In genomic region chr17:64496348-64496785, GRCh38 we compare ENCODE assay signal across 8 cellular contexts. TPM values are rescaled to one million over a fixed set of nuclear protein-coding genes. Genes with fewer than 3 reads are reported as not detected.
DNase-seq lines count a peak whose midpoint lies in the region; ATAC-seq and TF ChIP-seq lines count a peak whose summit lies in the region.

No MANE protein-coding gene starts in this region.

- no peaks in the 10 kb centered on the region for H3K9me3 Mint-ChIP-seq in stimulated activated naive CD8-positive, alpha-beta T cell treated with anti-CD3 and anti-CD28 coated beads, Interleukin-15, Interleukin-2, amounts not matched to agents 100 ng/mL and 50 ng/mL, for 24 hours
- H3K9me3 Mint-ChIP-seq in activated naive CD8-positive, alpha-beta T cell treated with anti-CD3 and anti-CD28 coated beads for 36 hours, result no peaks in the 10 kb centered on the region

- DNase-seq in stimulated activated naive CD8-positive, alpha-beta T cell treated with anti-CD3 and anti-CD28 coated beads, Interleukin-15, Interleukin-2, amounts not matched to agents 100 U/mL and 50 U/mL, for 24 hours, result no peak
- DNase-seq in activated naive CD8-positive, alpha-beta T cell treated with anti-CD3 and anti-CD28 coated beads for 36 hours, result no peak
- no peak for DNase-seq in kidney epithelial cell (ENCODE audit: low read depth)

- H3K36me3 ChIP-seq in kidney epithelial cell (ENCODE audit: control insufficient read depth, insufficient read depth, low read length) (peaks cover 3% of the 10 kb centered on the region), thymus (ENCODE audit: control insufficient read depth, insufficient read depth) (peaks cover 35% of the 10 kb centered on the region)

- peaks cover 16% of the 10 kb centered on the region for H3K4me1 ChIP-seq in thymus (ENCODE audit: control insufficient read depth, insufficient read depth, low read length)

- peak overlapping the region; percentile 97 for H3K27ac Mint-ChIP-seq in stimulated activated naive CD8-positive, alpha-beta T cell treated with anti-CD3 and anti-CD28 coated beads, Interleukin-15, Interleukin-2, amounts not matched to agents 100 ng/mL and 50 ng/mL, for 24 hours
- H3K27ac Mint-ChIP-seq in activated naive CD8-positive, alpha-beta T cell treated with anti-CD3 and anti-CD28 coated beads for 36 hours, result peak overlapping the region; percentile 98

- H3K36me3 Mint-ChIP-seq in stimulated activated naive CD8-positive, alpha-beta T cell treated with anti-CD3 and anti-CD28 coated beads, Interleukin-15, Interleukin-2, amounts not matched to agents 100 ng/mL and 50 ng/mL, for 24 hours (ENCODE audit: low read depth), result peaks cover 69% of the 10 kb centered on the region
- H3K36me3 Mint-ChIP-seq in activated naive CD8-positive, alpha-beta T cell treated with anti-CD3 and anti-CD28 coated beads for 36 hours, result peaks cover 61% of the 10 kb centered on the region

- H3K27me3 Mint-ChIP-seq in stimulated activated naive CD8-positive, alpha-beta T cell treated with anti-CD3 and anti-CD28 coated beads, Interleukin-15, Interleukin-2, amounts not matched to agents 100 ng/mL and 50 ng/mL, for 24 hours, result no peaks in the 10 kb centered on the region
- no peaks in the 10 kb centered on the region for H3K27me3 Mint-ChIP-seq in activated naive CD8-positive, alpha-beta T cell treated with anti-CD3 and anti-CD28 coated beads for 36 hours

- peak overlapping the region; percentile 99 for H3K4me3 Mint-ChIP-seq in stimulated activated naive CD8-positive, alpha-beta T cell treated with anti-CD3 and anti-CD28 coated beads, Interleukin-15, Interleukin-2, amounts not matched to agents 100 ng/mL and 50 ng/mL, for 24 hours
- H3K4me3 Mint-ChIP-seq in activated naive CD8-positive, alpha-beta T cell treated with anti-CD3 and anti-CD28 coated beads for 36 hours, result peak overlapping the region; percentile 98

- ATAC-seq in stimulated activated naive CD8-positive, alpha-beta T cell treated with anti-CD3 and anti-CD28 coated beads, Interleukin-15, Interleukin-2, amounts not matched to agents 100 U/mL and 50 U/mL, for 24 hours, result no peak
- ATAC-seq in HG02973 (IDR thresholded peaks at IDR 0.05; ENCODE audit: unreplicated experiment), result no peak
- ATAC-seq in GM18520 (IDR thresholded peaks at IDR 0.05; ENCODE audit: unreplicated experiment), result no peak
- no peak for ATAC-seq in HG03442 (IDR thresholded peaks at IDR 0.05; ENCODE audit: unreplicated experiment)

- H3K9me3 ChIP-seq in thymus (ENCODE audit: control insufficient read depth), result no peaks in the 10 kb centered on the region

- TF ChIP-seq CTCF in kidney epithelial cell (IDR thresholded peaks at IDR 0.05; ENCODE audit: insufficient read depth, low read length, poor library complexity, severe bottlenecking), result no peak

- H3K27me3 ChIP-seq in kidney epithelial cell (ENCODE audit: control insufficient read depth, insufficient read depth, low read length) (no peaks in the 10 kb centered on the region), thymus (ENCODE audit: control insufficient read depth, insufficient read depth) (no peaks in the 10 kb centered on the region)

- H3K4me1 Mint-ChIP-seq in stimulated activated naive CD8-positive, alpha-beta T cell treated with anti-CD3 and anti-CD28 coated beads, Interleukin-15, Interleukin-2, amounts not matched to agents 100 ng/mL and 50 ng/mL, for 24 hours (ENCODE audit: low read depth), result peaks cover 81% of the 10 kb centered on the region
- peaks cover 65% of the 10 kb centered on the region for H3K4me1 Mint-ChIP-seq in activated naive CD8-positive, alpha-beta T cell treated with anti-CD3 and anti-CD28 coated beads for 36 hours

- WGBS in thymus, result under 1% methylated on average over 20 of the region's 20 CpGs

- peak overlapping the region; percentile 81 for H3K4me3 ChIP-seq in kidney epithelial cell (ENCODE audit: low read depth, low read length)
- peak overlapping the region; percentile 82 for H3K4me3 ChIP-seq in thymus (ENCODE audit: low read length)

- H3K27ac ChIP-seq in thymus (ENCODE audit: low read depth), result peak overlapping the region; percentile 94

RNA-seq across cellular contexts. Expression of gene POLG2, which starts 0.5 kb away (rescaled TPM):
- 10 to 100 TPM; 28.6 to 32.8 TPM for total RNA-seq in activated naive CD8-positive, alpha-beta T cell treated with anti-CD3 and anti-CD28 coated beads for 36 hours
- total RNA-seq in kidney epithelial cell, result 6.9 and 7.6 TPM in 2 replicates
- 24.4 TPM for polyA plus RNA-seq in thymus

RNA-seq across cellular contexts. Expression of gene DDX5, which starts 9.7 kb away (rescaled TPM):
- total RNA-seq in activated naive CD8-positive, alpha-beta T cell treated with anti-CD3 and anti-CD28 coated beads for 36 hours, result 100 to 1,000 TPM; 719 to 745 TPM
- total RNA-seq in kidney epithelial cell, result 614 and 1,044 TPM in 2 replicates
- 937 TPM for polyA plus RNA-seq in thymus

RNA-seq across cellular contexts. Expression of gene CEP95, which starts 10.4 kb away (rescaled TPM):
- 10 to 100 TPM; 39.3 to 39.7 TPM for total RNA-seq in activated naive CD8-positive, alpha-beta T cell treated with anti-CD3 and anti-CD28 coated beads for 36 hours
- total RNA-seq in kidney epithelial cell, result 38.6 and 39.8 TPM in 2 replicates
- polyA plus RNA-seq in thymus, result 126 TPM

RNA-seq across cellular contexts. Expression of gene MILR1, which starts 47.5 kb away (rescaled TPM):
- under 1 TPM; 0.49 to 0.68 TPM for total RNA-seq in activated naive CD8-positive, alpha-beta T cell treated with anti-CD3 and anti-CD28 coated beads for 36 hours
- total RNA-seq in kidney epithelial cell, result not detected in 2 replicates
- 6.2 TPM for polyA plus RNA-seq in thymus
